1 cellular context compared by ENCODE assay signal in the genomic region with DNA sequence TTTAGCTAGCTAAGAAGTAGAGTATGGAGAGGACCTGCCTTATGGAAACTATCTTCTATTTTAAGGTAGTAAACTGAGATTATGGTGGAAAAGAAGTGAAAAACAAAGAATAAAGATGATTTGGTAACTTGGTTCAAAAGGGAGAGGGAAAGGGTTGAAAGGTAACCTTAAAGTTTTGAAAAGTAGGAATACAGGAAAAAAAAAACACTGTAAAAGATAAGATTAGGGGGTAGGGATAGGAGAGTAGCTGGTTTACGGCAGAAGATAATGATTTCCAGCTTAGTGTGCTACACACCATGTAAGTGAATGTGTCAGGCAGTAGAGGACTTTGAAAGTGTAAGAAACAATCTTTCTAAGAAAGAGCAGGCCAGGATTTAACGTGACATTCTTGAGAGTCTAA.
TF ChIP-seq lines count a peak whose summit lies in the region.

No MANE protein-coding gene starts in this region.

TF ChIP-seq in K562, 482 proteins besides CTCF, POLR2A, EP300 and RAD21 (continued from another document):
- TF ChIP-seq, protein P1, sequence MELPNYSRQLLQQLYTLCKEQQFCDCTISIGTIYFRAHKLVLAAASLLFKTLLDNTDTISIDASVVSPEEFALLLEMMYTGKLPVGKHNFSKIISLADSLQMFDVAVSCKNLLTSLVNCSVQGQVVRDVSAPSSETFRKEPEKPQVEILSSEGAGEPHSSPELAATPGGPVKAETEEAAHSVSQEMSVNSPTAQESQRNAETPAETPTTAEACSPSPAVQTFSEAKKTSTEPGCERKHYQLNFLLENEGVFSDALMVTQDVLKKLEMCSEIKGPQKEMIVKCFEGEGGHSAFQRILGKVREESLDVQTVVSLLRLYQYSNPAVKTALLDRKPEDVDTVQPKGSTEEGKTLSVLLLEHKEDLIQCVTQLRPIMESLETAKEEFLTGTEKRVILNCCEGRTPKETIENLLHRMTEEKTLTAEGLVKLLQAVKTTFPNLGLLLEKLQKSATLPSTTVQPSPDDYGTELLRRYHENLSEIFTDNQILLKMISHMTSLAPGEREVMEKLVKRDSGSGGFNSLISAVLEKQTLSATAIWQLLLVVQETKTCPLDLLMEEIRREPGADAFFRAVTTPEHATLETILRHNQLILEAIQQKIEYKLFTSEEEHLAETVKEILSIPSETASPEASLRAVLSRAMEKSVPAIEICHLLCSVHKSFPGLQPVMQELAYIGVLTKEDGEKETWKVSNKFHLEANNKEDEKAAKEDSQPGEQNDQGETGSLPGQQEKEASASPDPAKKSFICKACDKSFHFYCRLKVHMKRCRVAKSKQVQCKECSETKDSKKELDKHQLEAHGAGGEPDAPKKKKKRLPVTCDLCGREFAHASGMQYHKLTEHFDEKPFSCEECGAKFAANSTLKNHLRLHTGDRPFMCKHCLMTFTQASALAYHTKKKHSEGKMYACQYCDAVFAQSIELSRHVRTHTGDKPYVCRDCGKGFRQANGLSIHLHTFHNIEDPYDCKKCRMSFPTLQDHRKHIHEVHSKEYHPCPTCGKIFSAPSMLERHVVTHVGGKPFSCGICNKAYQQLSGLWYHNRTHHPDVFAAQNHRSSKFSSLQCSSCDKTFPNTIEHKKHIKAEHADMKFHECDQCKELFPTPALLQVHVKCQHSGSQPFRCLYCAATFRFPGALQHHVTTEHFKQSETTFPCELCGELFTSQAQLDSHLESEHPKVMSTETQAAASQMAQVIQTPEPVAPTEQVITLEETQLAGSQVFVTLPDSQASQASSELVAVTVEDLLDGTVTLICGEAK (IDR thresholded peaks at IDR 0.05), result 0 out of 2 replicates have a peak, but pooled peaks have one; percentile 32
- TF ChIP-seq, protein P1 (CRISPR knock-in tag; IDR thresholded peaks at IDR 0.05), result no peak
- TF ChIP-seq MAZ (CRISPR knock-in tag; conservative IDR thresholded peaks at IDR 0.05 in 1 of 2, IDR thresholded peaks at IDR 0.05 in 1 of 2), result no peak
- TF ChIP-seq, protein P2, sequence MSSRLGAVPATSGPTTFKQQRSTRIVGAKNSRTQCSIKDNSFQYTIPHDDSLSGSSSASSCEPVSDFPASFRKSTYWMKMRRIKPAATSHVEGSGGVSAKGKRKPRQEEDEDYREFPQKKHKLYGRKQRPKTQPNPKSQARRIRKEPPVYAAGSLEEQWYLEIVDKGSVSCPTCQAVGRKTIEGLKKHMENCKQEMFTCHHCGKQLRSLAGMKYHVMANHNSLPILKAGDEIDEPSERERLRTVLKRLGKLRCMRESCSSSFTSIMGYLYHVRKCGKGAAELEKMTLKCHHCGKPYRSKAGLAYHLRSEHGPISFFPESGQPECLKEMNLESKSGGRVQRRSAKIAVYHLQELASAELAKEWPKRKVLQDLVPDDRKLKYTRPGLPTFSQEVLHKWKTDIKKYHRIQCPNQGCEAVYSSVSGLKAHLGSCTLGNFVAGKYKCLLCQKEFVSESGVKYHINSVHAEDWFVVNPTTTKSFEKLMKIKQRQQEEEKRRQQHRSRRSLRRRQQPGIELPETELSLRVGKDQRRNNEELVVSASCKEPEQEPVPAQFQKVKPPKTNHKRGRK (tag; IDR thresholded peaks at IDR 0.05), result peak; percentile 67
